Comparison of ENCODE assay signal across 8 cellular contexts in the genomic region with DNA sequence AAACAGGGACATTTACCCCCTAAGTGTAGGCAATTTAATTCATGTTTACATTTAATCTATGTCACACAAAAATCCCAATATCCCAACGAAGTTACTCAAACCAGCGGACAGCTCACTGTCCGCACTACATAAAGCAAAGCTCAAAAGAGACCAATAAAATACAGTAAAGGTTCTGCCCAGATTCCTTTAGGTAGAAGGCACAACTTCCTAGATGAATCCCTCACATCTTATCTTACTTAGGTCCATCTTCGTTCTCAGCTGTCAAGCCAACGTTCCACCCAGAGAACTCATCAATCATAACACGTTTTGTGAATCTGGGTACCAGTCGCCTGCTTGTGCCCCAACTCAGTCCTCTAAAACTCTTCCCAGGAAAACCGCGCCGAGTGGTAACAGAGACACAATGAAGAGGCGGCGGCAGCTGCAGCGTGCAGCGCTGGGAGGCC. TPM values are rescaled to one million over a fixed set of nuclear protein-coding genes. Genes with fewer than 3 reads are reported as not detected.
DNase-seq lines count a peak whose midpoint lies in the region; ATAC-seq and TF ChIP-seq lines count a peak whose summit lies in the region.

No MANE protein-coding gene starts in this region.

- peaks cover 3 to 25% of the 10 kb centered on the region in 2 donors for H3K4me1 ChIP-seq in ascending aorta
- peaks cover 37% of the 10 kb centered on the region for H3K4me1 ChIP-seq in upper lobe of right lung

- H3K36me3 ChIP-seq in ascending aorta (peaks cover 18 to 35% of the 10 kb centered on the region in 2 donors), upper lobe of right lung (peaks cover 45% of the 10 kb centered on the region)

- H3K27ac Mint-ChIP-seq in activated naive CD4-positive, alpha-beta T cell treated with anti-CD3 and anti-CD28 coated beads, Interleukin-2, amount 50 U/mL, for 24 hours = peak overlapping the region; percentile 99

- intact Hi-C loops in ascending aorta (cut with DNase I) = loop anchor here (2.0 to 10.0 kb wide), 5 partner anchors 462 to 1026 kb away; partner anchors contain the start of genes HELQ, MRPS18C, RASGEF1B and SEC31A
- intact Hi-C loops in lower leg skin (cut with DNase I; ENCODE audit: low total_unique reads) = loop anchor here (5.0 kb wide), 1 partner anchor 56 kb away; the partner anchor contains the start of gene HNRNPD
- intact Hi-C loops in upper lobe of right lung (cut with DNase I) = no loop called here

- no peaks in the 10 kb centered on the region for H3K27me3 ChIP-seq in ascending aorta
- no peaks in the 10 kb centered on the region for H3K27me3 ChIP-seq in upper lobe of right lung

- H3K9me3 ChIP-seq in ascending aorta (no peaks in the 10 kb centered on the region), upper lobe of right lung (no peaks in the 10 kb centered on the region)

- H3K27ac ChIP-seq in ascending aorta (peak overlapping the region; percentile 98), upper lobe of right lung (peak overlapping the region; percentile 98)

- H3K4me1 Mint-ChIP-seq in activated naive CD4-positive, alpha-beta T cell treated with anti-CD3 and anti-CD28 coated beads, Interleukin-2, amount 50 U/mL, for 24 hours = peaks cover 65% of the 10 kb centered on the region

- no peaks in the 10 kb centered on the region for H3K27me3 Mint-ChIP-seq in activated naive CD4-positive, alpha-beta T cell treated with anti-CD3 and anti-CD28 coated beads, Interleukin-2, amount 50 U/mL, for 24 hours

- peak overlapping the region; percentile 98 for H3K4me3 Mint-ChIP-seq in activated naive CD4-positive, alpha-beta T cell treated with anti-CD3 and anti-CD28 coated beads, Interleukin-2, amount 50 U/mL, for 24 hours

- TF ChIP-seq POLR2A in lower leg skin (IDR thresholded peaks at IDR 0.05) = no peak

- WGBS in lower leg skin, 2 donors = 1% methylated on average over 14 of the region's 14 CpGs

- TF ChIP-seq CTCF in ascending aorta (IDR thresholded peaks at IDR 0.05) (no peak), lower leg skin (IDR thresholded peaks at IDR 0.05) (no peak), upper lobe of right lung (IDR thresholded peaks at IDR 0.05) (no peak)

- H3K36me3 Mint-ChIP-seq in activated naive CD4-positive, alpha-beta T cell treated with anti-CD3 and anti-CD28 coated beads, Interleukin-2, amount 50 U/mL, for 24 hours = peaks cover 40% of the 10 kb centered on the region

- no peaks in the 10 kb centered on the region for H3K9me3 Mint-ChIP-seq in activated naive CD4-positive, alpha-beta T cell treated with anti-CD3 and anti-CD28 coated beads, Interleukin-2, amount 50 U/mL, for 24 hours

- no peak for DNase-seq in activated naive CD4-positive, alpha-beta T cell treated with anti-CD3 and anti-CD28 coated beads, Interleukin-2, amount 50 U/mL, for 16 hours
- no peak for DNase-seq in ascending aorta (ENCODE audit: low spot score in 2 of 2)
- no peak for DNase-seq in lower leg skin (ENCODE audit: low spot score in 2 of 2)
- DNase-seq in upper lobe of right lung = no peak
- DNase-seq in HuH-7.5 (ENCODE audit: low spot score) = no peak
- no peak for DNase-seq in activated gamma-delta T cell treated with Interleukin-2 at 50 U/mL for 16 hours
- no peak for DNase-seq in occipital lobe (lab: John Stamatoyannopoulos, UW)

- no peak for ATAC-seq in upper lobe of right lung

- H3K4me3 ChIP-seq in ascending aorta (peak overlapping the region; percentile 94 to 95), lower leg skin (ENCODE audit: low read depth, poor library complexity, severe bottlenecking) (peak overlapping the region; percentile 92), upper lobe of right lung (peak overlapping the region; percentile 93)

RNA-seq across cellular contexts. Expression of gene HNRNPDL, which starts 1.7 kb away (rescaled TPM):
- total RNA-seq in ascending aorta (73.9 TPM), lower leg skin (100 to 1,000 TPM in 3 of 4 donors, 10 to 100 TPM in 1; 93.6 to 124 (median 107) TPM), upper lobe of right lung (167 TPM), occipital lobe (347 TPM)

RNA-seq across cellular contexts. Expression of gene ENOPH1, which starts 1.8 kb away (rescaled TPM):
- 5.4 TPM for total RNA-seq in ascending aorta
- total RNA-seq in lower leg skin = 10 to 100 TPM; 21.2 to 44.3 (median 34.6) TPM
- 29.7 TPM for total RNA-seq in upper lobe of right lung
- total RNA-seq in occipital lobe = 89.7 TPM

RNA-seq across cellular contexts. Expression of gene HNRNPD, which starts 54.8 kb away (rescaled TPM):
- total RNA-seq in ascending aorta (102 TPM), lower leg skin (100 to 1,000 TPM in 1 of 4 donors, 10 to 100 TPM in 3; 54.0 to 140 (median 60.4) TPM), upper lobe of right lung (131 TPM), occipital lobe (56.0 TPM)
